In genomic region chr20:31652917-31653385, GRCh38 we compare ENCODE assay signal across 1 cellular context.
TF ChIP-seq lines count a peak whose summit lies in the region.

No MANE protein-coding gene starts in this region.

TF ChIP-seq in A549, 52 proteins besides CTCF, POLR2A, EP300 and RAD21 (continued from another document):
- TF ChIP-seq HMGXB4 (CRISPR knock-in tag; IDR thresholded peaks at IDR 0.05; ENCODE audit: borderline replicate concordance): no peak
TF ChIP-seq in A549: peak in this region for 0.
